ENCODE assay signal across 17 cellular contexts in the genomic region with DNA sequence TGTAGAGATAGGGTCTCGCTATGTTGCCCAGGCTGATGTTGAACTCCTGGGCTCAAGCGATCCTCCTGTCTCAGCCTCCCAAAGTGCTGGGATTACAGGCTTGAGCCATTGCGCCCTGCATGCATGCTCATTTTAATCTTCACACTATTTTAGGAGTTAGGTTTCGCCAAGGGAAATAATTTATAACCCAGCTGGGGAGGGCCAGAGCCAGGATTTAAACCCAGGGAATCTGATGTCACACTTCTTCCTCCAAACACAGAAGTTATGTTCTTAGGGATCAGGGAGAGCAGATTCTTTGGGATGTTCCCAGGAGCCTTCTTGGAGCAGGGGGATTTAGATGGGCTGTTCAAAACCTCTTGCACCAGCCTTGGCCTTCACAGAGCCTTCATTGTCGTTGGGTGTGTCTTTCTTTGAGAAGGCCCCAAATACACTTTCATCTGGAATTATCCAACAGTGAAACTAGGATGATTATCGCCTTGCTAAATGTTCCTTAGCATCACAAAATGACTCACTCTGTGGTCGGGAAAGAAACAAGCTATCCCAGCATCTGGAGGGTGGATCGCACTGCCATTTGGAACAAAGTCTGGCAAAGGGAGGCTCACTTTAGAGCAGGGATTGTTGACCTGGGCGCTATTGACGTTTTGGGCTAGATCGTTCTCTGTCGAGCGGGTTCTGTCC. TPM values are rescaled to one million over a fixed set of nuclear protein-coding genes. Genes with fewer than 3 reads are reported as not detected.
DNase-seq lines count a peak whose midpoint lies in the region; FAIRE-seq and TF ChIP-seq lines count a peak whose summit lies in the region.
"Had no signal": no experiment of that assay in that cellular context is flagged by ENCODE, and none has a peak within 500 bp of the region (broad histone marks: within the 10 kb centered on the region; RNA-seq: fewer than 3 reads in every experiment).

No MANE protein-coding gene starts in this region.

- TF ChIP-seq CTCF in suprapubic skin (IDR thresholded peaks at IDR 0.05) (no peak), endodermal cell (conservative IDR thresholded peaks at IDR 0.05) (no peak)

- no peaks in the 10 kb centered on the region for H3K27me3 ChIP-seq in mesenchymal stem cell (ENCODE audit: control insufficient read depth in 1 of 2, insufficient read depth in 1 of 2, low read length in 2 of 2)
- H3K27me3 ChIP-seq in suprapubic skin: no peaks in the 10 kb centered on the region
- no peaks in the 10 kb centered on the region for H3K27me3 ChIP-seq in endodermal cell (ENCODE audit: control insufficient read depth, insufficient read depth, low read length, poor library complexity, severe bottlenecking)
- H3K27me3 ChIP-seq: ascending aorta had no signal

- H4K8ac ChIP-seq in mesenchymal stem cell (ENCODE audit: low read length): no peak overlapping the region

- 90% methylated on average over 13 of the region's 13 CpGs for WGBS in mesenchymal stem cell
- WGBS in suprapubic skin: 78% methylated on average over 13 of the region's 13 CpGs
- WGBS in endodermal cell (ENCODE audit: insufficient coverage in 1 of 2, insufficient read length in 1 of 2), 2 experiments: 92 to 95% methylated on average over 11 to 13 of the region's 13 CpGs

- H3K4me2 ChIP-seq in mesenchymal stem cell (ENCODE audit: low read length, poor library complexity, severe bottlenecking): no peak overlapping the region
- H3K4me2 ChIP-seq: GM23338 had no signal

- H3K9me3 Mint-ChIP-seq in endodermal cell: no peaks in the 10 kb centered on the region
- H3K9me3 Mint-ChIP-seq: activated B cell treated with CpG ODN at 0.5 μM for 24 hours; dendritic cell treated with granulocyte-macrophage colony-stimulating factor and Interleukin-4, amounts not matched to agents 40 ng/mL and 50 ng/mL, for 4 days; GM23338; T-helper 1 cell treated with Interleukin-12 subunit alpha and Interleukin-12 subunit beta and Interleukin-4 antibody, amounts not matched to agents 30 μg/mL and 1 μg/mL, for 36 hours had no signal

- H3K4me1 Mint-ChIP-seq in endodermal cell: no peaks in the 10 kb centered on the region
- H3K4me1 Mint-ChIP-seq: activated B cell treated with CpG ODN at 0.5 μM for 24 hours, GM23338 had no signal

- no peak overlapping the region for H4K91ac ChIP-seq in mesenchymal stem cell (ENCODE audit: low read length)

- H3K9me3 ChIP-seq in mesenchymal stem cell (ENCODE audit: control insufficient read depth, low read length): no peaks in the 10 kb centered on the region
- no peaks in the 10 kb centered on the region for H3K9me3 ChIP-seq in suprapubic skin
- H3K9me3 ChIP-seq in endodermal cell (ENCODE audit: control insufficient read depth, low read length): no peaks in the 10 kb centered on the region
- H3K9me3 ChIP-seq: ascending aorta had no signal

- H3K36me3 ChIP-seq in mesenchymal stem cell (ENCODE audit: control insufficient read depth in 1 of 2, insufficient read depth in 2 of 2, low read depth in 1 of 2, low read length in 2 of 2) (no peaks in the 10 kb centered on the region), suprapubic skin (no peaks in the 10 kb centered on the region), endodermal cell (ENCODE audit: control insufficient read depth, insufficient read depth, low read length) (no peaks in the 10 kb centered on the region)
- H3K36me3 ChIP-seq: ascending aorta had no signal

- no peak for TF ChIP-seq EP300 in suprapubic skin (IDR thresholded peaks at IDR 0.05)

- TF ChIP-seq POLR2A in suprapubic skin (IDR thresholded peaks at IDR 0.05): no peak

- H2BK15ac ChIP-seq in mesenchymal stem cell (ENCODE audit: low read depth, poor library complexity, severe bottlenecking): no peak overlapping the region

- H3K14ac ChIP-seq in mesenchymal stem cell (ENCODE audit: low read length in 2 of 2): no peak overlapping the region

- H3K23ac ChIP-seq in mesenchymal stem cell (ENCODE audit: low read length in 2 of 2): no peak overlapping the region

- H3K4me3 Mint-ChIP-seq in endodermal cell: no peak overlapping the region
- H3K4me3 Mint-ChIP-seq: activated B cell treated with CpG ODN at 0.5 μM for 24 hours; dendritic cell treated with granulocyte-macrophage colony-stimulating factor and Interleukin-4, amounts not matched to agents 40 ng/mL and 50 ng/mL, for 4 days; GM23338; T-helper 1 cell treated with Interleukin-12 subunit alpha and Interleukin-12 subunit beta and Interleukin-4 antibody, amounts not matched to agents 30 μg/mL and 1 μg/mL, for 36 hours had no signal

- H3K79me1 ChIP-seq in mesenchymal stem cell (replicated peaks; ENCODE audit: low read length, poor library complexity, severe bottlenecking): no peaks in the 10 kb centered on the region

- no peak for FAIRE-seq in GM19239 (lab: Jason Lieb, UNC)

- H3K18ac ChIP-seq in mesenchymal stem cell (ENCODE audit: low read depth in 1 of 2, low read length in 2 of 2): no peak overlapping the region

- peak overlapping the region; percentile 53 for H3K9ac ChIP-seq in mesenchymal stem cell (ENCODE audit: low read length)
- H3K9ac ChIP-seq in endodermal cell (ENCODE audit: extremely low read depth, low read length, poor library complexity, severe bottlenecking): no peak overlapping the region
- H3K9ac ChIP-seq: parathyroid adenoma had no signal

- H3K27ac Mint-ChIP-seq in endodermal cell: no peak overlapping the region
- H3K27ac Mint-ChIP-seq: activated B cell treated with CpG ODN at 0.5 μM for 24 hours; dendritic cell treated with granulocyte-macrophage colony-stimulating factor and Interleukin-4, amounts not matched to agents 40 ng/mL and 50 ng/mL, for 4 days; GM23338; T-helper 1 cell treated with Interleukin-12 subunit alpha and Interleukin-12 subunit beta and Interleukin-4 antibody, amounts not matched to agents 30 μg/mL and 1 μg/mL, for 36 hours had no signal

- H3K27ac ChIP-seq in mesenchymal stem cell (ENCODE audit: low read length, poor library complexity, severe bottlenecking) (no peak overlapping the region), suprapubic skin (peak overlapping the region; percentile 51), endodermal cell (ENCODE audit: low read depth, low read length) (no peak overlapping the region)
- H3K27ac ChIP-seq: ascending aorta, parathyroid adenoma had no signal

- H3K4me3 ChIP-seq in mesenchymal stem cell (ENCODE audit: insufficient read depth in 1 of 2, low read depth in 1 of 2, low read length in 2 of 2) (peak overlapping the region in 1 of 2 experiments; percentile 47), suprapubic skin (no peak overlapping the region), endodermal cell (ENCODE audit: low read length) (no peak overlapping the region)
- H3K4me3 ChIP-seq: ascending aorta, GM23338 had no signal

- H3K27me3 Mint-ChIP-seq in endodermal cell (ENCODE audit: insufficient read depth): peaks cover 6% of the 10 kb centered on the region
- H3K27me3 Mint-ChIP-seq: activated B cell treated with CpG ODN at 0.5 μM for 24 hours; dendritic cell treated with granulocyte-macrophage colony-stimulating factor and Interleukin-4, amounts not matched to agents 40 ng/mL and 50 ng/mL, for 4 days had no signal

- H2BK12ac ChIP-seq in mesenchymal stem cell (ENCODE audit: low read length in 2 of 2): no peak overlapping the region

- H2BK120ac ChIP-seq in mesenchymal stem cell (ENCODE audit: low read depth, low read length): no peak overlapping the region

- DNase-seq in GM04504 (ENCODE audit: low read depth) (peak; percentile 40), amniotic epithelial cell (ENCODE audit: low read depth) (peak; percentile 37), mesenchymal stem cell (no peak), suprapubic skin (ENCODE audit: low spot score in 2 of 2) (no peak), endodermal cell (no peak), NCI-H82 (lab: John Stamatoyannopoulos, UW) (no peak), GM19239 (ENCODE audit: insufficient read length, low spot score) (no peak)
- DNase-seq: activated B cell treated with CpG ODN at 0.5 μM for 24 hours; activated effector memory CD4-positive, alpha-beta T cell treated with anti-CD3 and anti-CD28 coated beads, Interleukin-2, amount 50 U/mL, for 16 hours; C1 segment of cervical spinal cord; hippocampal formation; stimulated activated CD4-positive, alpha-beta T cell treated with anti-CD3 and anti-CD28 coated beads, Interleukin-15, amount 100 ng/mL, for 24 hours had no signal

- H2AFZ ChIP-seq in mesenchymal stem cell (ENCODE audit: low read depth, low read length): no peak overlapping the region
- H2AFZ ChIP-seq: GM23338, parathyroid adenoma had no signal

- H3K4me1 ChIP-seq in mesenchymal stem cell (ENCODE audit: control insufficient read depth, insufficient read depth, low read depth, low read length) (no peaks in the 10 kb centered on the region), suprapubic skin (peaks cover 4% of the 10 kb centered on the region), endodermal cell (ENCODE audit: control insufficient read depth, insufficient read depth, low read length) (no peaks in the 10 kb centered on the region)
- H3K4me1 ChIP-seq: ascending aorta, parathyroid adenoma had no signal

- H2BK5ac ChIP-seq in mesenchymal stem cell (ENCODE audit: low read depth, low read length, poor library complexity, severe bottlenecking): no peak overlapping the region

- no peak overlapping the region for H3K4ac ChIP-seq in mesenchymal stem cell (ENCODE audit: low read depth in 1 of 2, low read length in 2 of 2)

- H3K36me3 Mint-ChIP-seq in endodermal cell (ENCODE audit: low read depth): no peaks in the 10 kb centered on the region

- no peak overlapping the region for H2AK5ac ChIP-seq in mesenchymal stem cell (ENCODE audit: low read length, severe bottlenecking)

RNA-seq across cellular contexts. Expression of gene PPP1CC, which starts 8.2 kb away (rescaled TPM):
- polyA plus RNA-seq in mesenchymal stem cell (2013, experiment 1 of 2): 121 TPM
- polyA plus RNA-seq in mesenchymal stem cell (2013, experiment 2 of 2): 123 TPM
- total RNA-seq in suprapubic skin (100 to 1,000 TPM in 2 of 4 donors, 10 to 100 TPM in 2; 83.6 to 107 (median 100) TPM), endodermal cell (100 to 1,000 TPM; 179 to 201 TPM)
- 278 TPM for polyA plus RNA-seq in endodermal cell (2013, experiment 1 of 2)
- 253 TPM for polyA plus RNA-seq in endodermal cell (2013, experiment 2 of 2)

Comparison
In these comparisons a context has a peak if more than half of its experiments do, and no peak if none do; other contexts are left out.
1. DNase-seq: peak in GM04504 (single experiment) and amniotic epithelial cell (single experiment); none in mesenchymal stem cell (single experiment), suprapubic skin (0 of 2), endodermal cell (single experiment), NCI-H82 (single experiment) and GM19239 (single experiment).